21 cellular contexts compared by ENCODE assay signal in the genomic region with DNA sequence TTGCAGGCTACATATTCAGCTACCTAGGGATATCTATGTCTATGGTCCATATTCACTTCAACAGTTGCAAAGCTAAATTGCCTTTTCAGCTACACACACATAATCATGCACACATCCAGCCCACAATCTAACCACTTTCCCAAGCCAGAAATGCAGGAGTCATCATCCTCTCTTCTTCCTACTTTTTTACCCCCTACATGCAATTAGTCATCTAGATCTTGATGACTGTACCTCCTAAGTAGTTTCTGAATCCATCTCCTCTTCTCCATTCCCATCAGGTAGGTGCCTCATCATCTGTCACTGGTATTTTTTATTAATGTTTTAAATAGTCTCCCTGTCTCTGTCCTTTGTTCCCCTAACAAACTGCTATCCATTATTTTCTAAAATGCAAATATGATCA. TPM values are rescaled to one million over a fixed set of nuclear protein-coding genes. Genes with fewer than 3 reads are reported as not detected.
A peak's percentile ranks its signal among the peaks of the same experiment; 100 is the strongest.
DNase-seq lines count a peak whose midpoint lies in the region; ATAC-seq and TF ChIP-seq lines count a peak whose summit lies in the region.
"Had no signal": no experiment of that assay in that cellular context is flagged by ENCODE, and none has a peak within 500 bp of the region (broad histone marks: within the 10 kb centered on the region; RNA-seq: fewer than 3 reads in every experiment).

No MANE protein-coding gene starts in this region.

- H3K9me3 ChIP-seq in spleen, result no peaks in the 10 kb centered on the region
- H3K9me3 ChIP-seq: HAP-1, heart left ventricle, ovary, Peyer's patch, vagina had no signal

- TF ChIP-seq CTCF in epithelial cell of proximal tubule (conservative IDR thresholded peaks at IDR 0.05; ENCODE audit: low read depth, low read length) (no peak), spleen (IDR thresholded peaks at IDR 0.05 in 8 of 11, conservative IDR thresholded peaks at IDR 0.05 in 3 of 11) (no peak)

- no peaks in the 10 kb centered on the region for H3K27me3 ChIP-seq in spleen (replicated peaks in 1 of 7)
- H3K27me3 ChIP-seq: heart left ventricle, ovary, Peyer's patch, vagina had no signal

- H3K4me3 Mint-ChIP-seq in activated CD4-positive, alpha-beta memory T cell treated with anti-CD3 and anti-CD28 coated beads for 36 hours, result no peak overlapping the region
- H3K4me3 Mint-ChIP-seq: activated naive CD4-positive, alpha-beta T cell treated with anti-CD3 and anti-CD28 coated beads, Interleukin-2, amount 50 U/mL, for 24 hours; stimulated activated naive CD8-positive, alpha-beta T cell treated with anti-CD3 and anti-CD28 coated beads, Interleukin-15, amount 100 ng/mL, for 72 hours had no signal

- no peaks in the 10 kb centered on the region for H3K4me1 Mint-ChIP-seq in activated CD4-positive, alpha-beta memory T cell treated with anti-CD3 and anti-CD28 coated beads for 36 hours (ENCODE audit: low read depth)
- H3K4me1 Mint-ChIP-seq: activated naive CD4-positive, alpha-beta T cell treated with anti-CD3 and anti-CD28 coated beads, Interleukin-2, amount 50 U/mL, for 24 hours; stimulated activated naive CD8-positive, alpha-beta T cell treated with anti-CD3 and anti-CD28 coated beads, Interleukin-15, amount 100 ng/mL, for 72 hours had no signal

- ATAC-seq in HG02870 (IDR thresholded peaks at IDR 0.05; ENCODE audit: unreplicated experiment), result no peak
- ATAC-seq: GM12878; heart left ventricle; left colon; stimulated activated naive CD8-positive, alpha-beta T cell treated with anti-CD3 and anti-CD28 coated beads, Interleukin-15, amount 100 ng/mL, for 72 hours had no signal

- H3K9me3 Mint-ChIP-seq in activated CD4-positive, alpha-beta memory T cell treated with anti-CD3 and anti-CD28 coated beads for 36 hours, result no peaks in the 10 kb centered on the region
- H3K9me3 Mint-ChIP-seq: activated naive CD4-positive, alpha-beta T cell treated with anti-CD3 and anti-CD28 coated beads, Interleukin-2, amount 50 U/mL, for 24 hours; stimulated activated naive CD8-positive, alpha-beta T cell treated with anti-CD3 and anti-CD28 coated beads, Interleukin-15, amount 100 ng/mL, for 72 hours had no signal

- DNase-seq in GM04503 (ENCODE audit: low read depth), result peak; percentile 44
- peak; percentile 85 for DNase-seq in RPMI7951 (ENCODE audit: low read depth)
- DNase-seq in epithelial cell of proximal tubule (ENCODE audit: low read depth), result peak; percentile 67
- DNase-seq in skeletal muscle cell (ENCODE audit: low read depth), result peak; percentile 63
- DNase-seq in spleen, result no peak
- DNase-seq in activated CD4-positive, alpha-beta memory T cell treated with anti-CD3 and anti-CD28 coated beads for 36 hours, result no peak
- DNase-seq: activated CD4-positive, alpha-beta T cell treated with anti-CD3 and anti-CD28 coated beads for 1 hour; DMS79; heart left ventricle; KG1; left colon; ovary; Peyer's patch; stimulated activated CD4-positive, alpha-beta T cell treated with anti-CD3 and anti-CD28 coated beads, Interleukin-12 subunit alpha, Interleukin-12 subunit beta, amount 100 ng/mL, for 4 hours; stimulated activated naive CD8-positive, alpha-beta T cell treated with anti-CD3 and anti-CD28 coated beads, Interleukin-15, amount 100 ng/mL, for 72 hours; T-helper 1 cell had no signal

- peaks cover 20% of the 10 kb centered on the region for H3K27me3 Mint-ChIP-seq in activated CD4-positive, alpha-beta memory T cell treated with anti-CD3 and anti-CD28 coated beads for 36 hours

- no peaks in the 10 kb centered on the region for H3K36me3 Mint-ChIP-seq in activated CD4-positive, alpha-beta memory T cell treated with anti-CD3 and anti-CD28 coated beads for 36 hours
- H3K36me3 Mint-ChIP-seq: activated naive CD4-positive, alpha-beta T cell treated with anti-CD3 and anti-CD28 coated beads, Interleukin-2, amount 50 U/mL, for 24 hours had no signal

- intact Hi-C loops in spleen (cut with DNase I; ENCODE audit: low total_unique reads), result loop anchor here (10.0 kb wide), 1 partner anchor 79 kb away; no protein-coding TSS in a partner anchor
- intact Hi-C loops in activated CD4-positive, alpha-beta memory T cell treated with anti-CD3 and anti-CD28 coated beads for 36 hours (cut with micrococcal nuclease), result no loop called here

- no peaks in the 10 kb centered on the region for H3K36me3 ChIP-seq in spleen
- H3K36me3 ChIP-seq: HAP-1, heart left ventricle, ovary, Peyer's patch, vagina had no signal

- H3K27ac Mint-ChIP-seq in activated CD4-positive, alpha-beta memory T cell treated with anti-CD3 and anti-CD28 coated beads for 36 hours, result no peak overlapping the region
- H3K27ac Mint-ChIP-seq: activated naive CD4-positive, alpha-beta T cell treated with anti-CD3 and anti-CD28 coated beads, Interleukin-2, amount 50 U/mL, for 24 hours; stimulated activated naive CD8-positive, alpha-beta T cell treated with anti-CD3 and anti-CD28 coated beads, Interleukin-15, amount 100 ng/mL, for 72 hours had no signal

- no peak for TF ChIP-seq POLR2A in spleen (IDR thresholded peaks at IDR 0.05)

- H3K4me3 ChIP-seq in epithelial cell of proximal tubule (ENCODE audit: low read depth, low read length) (no peak overlapping the region), skeletal muscle cell (ENCODE audit: low read depth, low read length) (no peak overlapping the region), spleen (no peak overlapping the region)
- H3K4me3 ChIP-seq: GM12878, HAP-1, heart left ventricle, ovary, Peyer's patch, vagina had no signal

- POLR2A ChIA-PET in activated CD4-positive, alpha-beta memory T cell treated with anti-CD3 and anti-CD28 coated beads for 36 hours (lab: Charles Lee), result no interaction called here

- no peak overlapping the region for H3K27ac ChIP-seq in spleen
- H3K27ac ChIP-seq: heart left ventricle, ovary, Peyer's patch, vagina had no signal

- H3K4me1 ChIP-seq in spleen, result no peaks in the 10 kb centered on the region
- H3K4me1 ChIP-seq: HAP-1, heart left ventricle, Peyer's patch, vagina had no signal

- CTCF ChIA-PET in activated CD4-positive, alpha-beta memory T cell treated with anti-CD3 and anti-CD28 coated beads for 36 hours (lab: Charles Lee), result no interaction called here

RNA-seq across cellular contexts. Expression of a gene that starts 23.7 kb away (rescaled TPM):
- total RNA-seq in RPMI7951 (2014; rRNA removed; shearing (Covaris generic)), result 17.1 and 20.2 TPM in 2 replicates
- total RNA-seq in epithelial cell of proximal tubule (10.5 and 11.1 TPM in 2 replicates), spleen (10 to 100 TPM; 12.6 to 26.4 (median 14.9) TPM)
- 1 to 10 TPM; 3.5 to 5.5 (median 4.6) TPM for polyA plus RNA-seq in spleen
- total RNA-seq in activated CD4-positive, alpha-beta memory T cell treated with anti-CD3 and anti-CD28 coated beads for 36 hours, result 1 to 10 TPM; 6.1 to 8.9 TPM

Comparison
In these comparisons a context has a peak if more than half of its experiments do, and no peak if none do; other contexts are left out.
1. DNase-seq: peak in GM04503 (single experiment), RPMI7951 (single experiment), epithelial cell of proximal tubule (single experiment) and skeletal muscle cell (single experiment); none in spleen (single experiment) and activated CD4-positive, alpha-beta memory T cell treated with anti-CD3 and anti-CD28 coated beads for 36 hours (single experiment).